In the genomic region with DNA sequence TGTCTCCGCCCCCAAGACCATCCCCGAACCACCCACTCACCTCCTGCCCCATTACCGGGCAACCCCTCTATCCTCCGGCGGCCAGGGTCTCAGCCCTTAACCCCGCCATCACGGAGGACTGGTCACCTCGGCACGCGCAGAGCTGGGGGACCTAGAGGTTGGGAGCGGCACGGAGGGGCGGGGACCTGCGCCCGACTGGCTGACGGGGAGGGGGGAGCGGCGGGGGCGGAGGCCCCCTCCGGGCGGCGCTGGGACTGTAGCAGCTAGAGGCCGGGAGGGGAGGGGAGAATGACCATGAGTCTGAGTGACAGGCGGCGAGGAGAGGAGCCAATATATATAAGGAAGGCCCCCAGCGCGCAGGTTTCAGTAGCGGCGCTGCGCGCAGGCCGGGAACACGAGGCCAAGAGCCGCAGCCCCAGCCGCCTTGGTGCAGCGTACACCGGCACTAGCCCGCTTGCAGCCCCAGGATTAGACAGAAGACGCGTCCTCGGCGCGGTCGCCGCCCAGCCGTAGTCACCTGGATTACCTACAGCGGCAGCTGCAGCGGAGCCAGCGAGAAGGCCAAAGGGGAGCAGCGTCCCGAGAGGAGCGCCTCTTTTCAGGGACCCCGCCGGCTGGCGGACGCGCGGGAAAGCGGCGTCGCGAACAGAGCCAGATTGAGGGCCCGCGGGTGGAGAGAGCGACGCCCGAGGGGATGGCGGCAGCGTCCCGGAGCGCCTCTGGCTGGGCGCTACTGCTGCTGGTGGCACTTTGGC, we compare ENCODE assay signal across 8 cellular contexts. TPM values are rescaled to one million over a fixed set of nuclear protein-coding genes. Genes with fewer than 3 reads are reported as not detected.
DNase-seq lines count a peak whose midpoint lies in the region; ATAC-seq and TF ChIP-seq lines count a peak whose summit lies in the region.

A gene (plus strand): TSS at position 366 of the 755 bp plus-strand sequence. CDS start 329 bp downstream, at position 695.

- CTCF ChIA-PET in MCF 10A (lab: Yijun Ruan, JAX) = interaction anchor here (1.1 to 6.1 kb wide), 6 partner anchors 13 to 71 kb away, joined by 4 to 48 read pairs (median 5); no protein-coding TSS in a partner anchor

- intact Hi-C loops in MCF 10A (cut with micrococcal nuclease) = no loop called here

- no peaks in the 10 kb centered on the region for H3K9me3 Mint-ChIP-seq in MCF 10A (ENCODE audit: unreplicated experiment)

- POLR2A ChIA-PET in MCF 10A (lab: Yijun Ruan, JAX) = interaction anchor here (0.7 to 2.4 kb wide), 7 partner anchors 12 to 354 kb away, joined by 3 to 7 read pairs (median 3); a partner anchor contains a TSS

- peak within 1 kb of the TSS; percentile 72 for H3K4me3 Mint-ChIP-seq in MCF 10A (ENCODE audit: unreplicated experiment)

- BruUV-seq in MCF 10A (replicated peaks; lab: Mats Ljungman, UMichigan) = no TSS peak

- no peaks in the 10 kb centered on the region for H3K36me3 Mint-ChIP-seq in MCF 10A (ENCODE audit: insufficient read depth, unreplicated experiment)

- ATAC-seq in HG02938 (IDR thresholded peaks at IDR 0.05; ENCODE audit: unreplicated experiment) (no peak), GM18502 (IDR thresholded peaks at IDR 0.05; ENCODE audit: poor library complexity, unreplicated experiment) (no peak)

- TF ChIP-seq CTCF in MCF 10A (IDR thresholded peaks at IDR 0.05; ENCODE audit: unreplicated experiment) = no peak

- H3K4me1 Mint-ChIP-seq in MCF 10A (ENCODE audit: insufficient read depth, unreplicated experiment) = peaks cover 13% of the 10 kb centered on the region

- H3K27ac Mint-ChIP-seq in MCF 10A (ENCODE audit: low read depth, unreplicated experiment) = no peak within 1 kb of the TSS

- peaks cover 51% of the 10 kb centered on the region for H3K27me3 Mint-ChIP-seq in MCF 10A (ENCODE audit: insufficient read depth, unreplicated experiment)

- DNase-seq in Daoy (ENCODE audit: low read depth) (peak; percentile 70), LoVo (ENCODE audit: low spot score) (peak; percentile 88), RPMI8226 (peak; percentile 87), MCF 10A (ENCODE audit: unreplicated experiment) (peak; percentile 57), islet precursor cell (peak; percentile 90)
- peak; percentile 28 to 38 for DNase-seq in stimulated activated CD4-positive, alpha-beta T cell treated with anti-CD3 and anti-CD28 coated beads, Interleukin-4, amount 100 ng/mL, for 4 hours

RNA-seq across cellular contexts. Expression of the gene that starts here (rescaled TPM):
- total RNA-seq in Daoy (2014; rRNA removed; shearing (Covaris generic)) = not detected in 2 replicates
- total RNA-seq in MCF 10A (2022) = 0.10 TPM in 1 of 2 replicates, not detected in the other

Comparison
In these comparisons a context has a peak if more than half of its experiments do, and no peak if none do; other contexts are left out.
1. Peak in DNase-seq in Daoy; RNA of the gene not detected or under 1 TPM.
2. Peak in DNase-seq in MCF 10A; RNA of the gene not detected or under 1 TPM.
3. DNase-seq: peak in every context shown above with its lines; median percentile 90 in islet precursor cell; 88 in LoVo; 87 in RPMI8226; 70 in Daoy; 57 in MCF 10A; 33 in stimulated activated CD4-positive, alpha-beta T cell treated with anti-CD3 and anti-CD28 coated beads, Interleukin-4, amount 100 ng/mL, for 4 hours.